9 cellular contexts compared by ENCODE assay signal in the genomic region with DNA sequence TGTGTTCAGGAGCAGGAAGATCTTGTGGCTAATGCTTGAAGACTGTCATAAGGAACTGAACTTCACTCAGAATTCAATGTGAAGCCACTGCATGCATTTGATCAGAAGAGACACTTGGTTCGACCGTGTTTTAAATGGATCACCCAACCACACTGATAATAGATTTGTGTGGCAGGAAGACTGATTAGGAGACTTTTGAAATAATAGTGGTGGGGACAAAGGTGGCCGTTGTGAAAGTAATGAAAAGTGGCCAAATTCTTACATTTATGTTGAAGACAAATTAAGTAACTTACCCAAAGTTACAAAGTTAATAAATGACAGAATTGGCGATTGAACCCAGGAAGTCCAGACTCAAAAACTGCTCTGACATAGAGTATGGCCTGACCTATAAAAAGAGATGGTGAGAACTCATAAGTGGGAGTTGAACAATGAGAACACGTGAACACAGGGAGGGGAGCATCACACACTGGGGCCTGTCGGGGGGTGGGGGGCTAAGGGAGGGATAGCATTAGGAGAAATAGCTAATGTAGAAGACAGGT.
"Had no signal": no experiment of that assay in that cellular context is flagged by ENCODE, and none has a peak within 500 bp of the region (broad histone marks: within the 10 kb centered on the region; RNA-seq: fewer than 3 reads in every experiment).

No MANE protein-coding gene starts in this region.

- DNase-seq: GM23248, GOT3, H9, HCEC 1CT, IMR-90, KG1 had no signal

- H3K9ac ChIP-seq: GM23248 had no signal

- H2AFZ ChIP-seq: GM23248 had no signal

- FAIRE-seq: H54, K562 had no signal

- H3K4me3 ChIP-seq: GM23248, K562 had no signal

- ATAC-seq: K562 had no signal

- H3K27ac ChIP-seq: GM23248, HL-60 had no signal
